Comparison of ENCODE assay signal across 1 cellular context in the genomic region with DNA sequence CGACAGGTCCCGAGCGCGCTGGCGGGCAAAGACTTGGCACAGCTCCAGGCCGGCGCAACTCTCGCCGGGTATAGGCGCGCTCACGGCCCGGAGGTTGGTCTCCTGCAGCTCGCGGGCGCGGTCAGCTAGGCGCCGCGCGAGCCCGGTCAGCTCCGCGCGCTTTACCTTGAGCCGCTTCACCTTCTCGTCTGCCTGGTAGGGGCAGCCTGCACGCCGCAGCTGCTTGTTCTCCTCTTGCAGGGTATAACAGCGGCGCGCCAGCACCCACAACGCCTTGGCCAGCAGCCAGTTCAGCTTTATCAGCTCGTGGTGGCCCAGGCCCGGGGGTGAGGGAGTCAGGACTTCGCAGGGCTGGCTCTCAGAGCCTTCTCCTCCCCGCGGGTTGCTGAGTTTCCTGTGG. TPM values are rescaled to one million over a fixed set of nuclear protein-coding genes. Genes with fewer than 3 reads are reported as not detected.
"Had no signal": no experiment of that assay in that cellular context is flagged by ENCODE, and none has a peak within 500 bp of the region (broad histone marks: within the 10 kb centered on the region; RNA-seq: fewer than 3 reads in every experiment).

No MANE protein-coding gene starts in this region.

RNA-seq across cellular contexts. Expression of a gene that starts 1.7 kb away (rescaled TPM):
- polyA plus RNA-seq: urinary bladder had no signal
